ENCODE assay signal across 8 cellular contexts in genomic region chr3:83523470-83524073, GRCh38.
DNase-seq lines count a peak whose midpoint lies in the region; ATAC-seq and TF ChIP-seq lines count a peak whose summit lies in the region.

No MANE protein-coding gene starts in this region.

- peak; percentile 69 for DNase-seq in NCI-H1092 treated with DMSO at 0.1 percent for 48 hours (lab: John Stamatoyannopoulos, UW)
- peak; percentile 59 for DNase-seq in SKM-1 treated with dmso at 0.1 percent for 144 hours (lab: John Stamatoyannopoulos, UW; ENCODE audit: unreplicated experiment)
- no peak for DNase-seq in heart left ventricle
- DNase-seq in stomach: no peak
- DNase-seq in activated naive CD4-positive, alpha-beta T cell treated with Interleukin-2 at 50 U/mL for 16 hours: no peak

- H3K4me1 ChIP-seq in heart left ventricle: no peaks in the 10 kb centered on the region
- H3K4me1 ChIP-seq in stomach: no peaks in the 10 kb centered on the region

- H3K27me3 ChIP-seq in heart left ventricle (no peaks in the 10 kb centered on the region), stomach (no peaks in the 10 kb centered on the region)

- no peak for TF ChIP-seq EP300 in stomach (IDR thresholded peaks at IDR 0.05)

- H3K9me3 ChIP-seq in heart left ventricle (no peaks in the 10 kb centered on the region), stomach (no peaks in the 10 kb centered on the region)

- ATAC-seq in GM18508 (IDR thresholded peaks at IDR 0.05; ENCODE audit: insufficient read depth, unreplicated experiment) (peak; percentile 47), HG02642 (IDR thresholded peaks at IDR 0.05; ENCODE audit: poor library complexity, unreplicated experiment) (peak; percentile 94), heart left ventricle (peak; percentile 64 to 72 (median 66)), GM19324 (IDR thresholded peaks at IDR 0.05; ENCODE audit: low FRiP score, unreplicated experiment) (no peak)

- no peak for TF ChIP-seq POLR2A in heart left ventricle (IDR thresholded peaks at IDR 0.05)
- no peak for TF ChIP-seq POLR2A in stomach (IDR thresholded peaks at IDR 0.05)

- 7 to 9% (median 8%) methylated on average over 7 of the region's 7 CpGs for WGBS in heart left ventricle, 4 donors
- WGBS in stomach, 5 donors: 6 to 17% (median 9%) methylated on average over 7 of the region's 7 CpGs

- intact Hi-C loops in heart left ventricle (cut with DNase I) (no loop called here), stomach (cut with DNase I; ENCODE audit: low total_unique reads) (no loop called here)

- TF ChIP-seq CTCF in heart left ventricle (IDR thresholded peaks at IDR 0.05) (peak in 10 of 12 donors; percentile 15 to 62 (median 44)), stomach (IDR thresholded peaks at IDR 0.05) (peak in 4 of 7 experiments; percentile 11 to 20 (median 18))

- H3K27ac ChIP-seq in heart left ventricle (no peak overlapping the region), stomach (no peak overlapping the region)

- no peaks in the 10 kb centered on the region for H3K36me3 ChIP-seq in heart left ventricle
- H3K36me3 ChIP-seq in stomach: no peaks in the 10 kb centered on the region

- H3K4me3 ChIP-seq in heart left ventricle (no peak overlapping the region), stomach (no peak overlapping the region)

Comparison
In these comparisons a context has a peak if more than half of its experiments do, and no peak if none do; other contexts are left out.
1. DNase-seq: peak in NCI-H1092 treated with DMSO at 0.1 percent for 48 hours (single experiment) and SKM-1 treated with dmso at 0.1 percent for 144 hours (single experiment); none in heart left ventricle (0 of 5), stomach (single experiment) and activated naive CD4-positive, alpha-beta T cell treated with Interleukin-2 at 50 U/mL for 16 hours (single experiment).